8 cellular contexts compared by ENCODE assay signal in the genomic region with DNA sequence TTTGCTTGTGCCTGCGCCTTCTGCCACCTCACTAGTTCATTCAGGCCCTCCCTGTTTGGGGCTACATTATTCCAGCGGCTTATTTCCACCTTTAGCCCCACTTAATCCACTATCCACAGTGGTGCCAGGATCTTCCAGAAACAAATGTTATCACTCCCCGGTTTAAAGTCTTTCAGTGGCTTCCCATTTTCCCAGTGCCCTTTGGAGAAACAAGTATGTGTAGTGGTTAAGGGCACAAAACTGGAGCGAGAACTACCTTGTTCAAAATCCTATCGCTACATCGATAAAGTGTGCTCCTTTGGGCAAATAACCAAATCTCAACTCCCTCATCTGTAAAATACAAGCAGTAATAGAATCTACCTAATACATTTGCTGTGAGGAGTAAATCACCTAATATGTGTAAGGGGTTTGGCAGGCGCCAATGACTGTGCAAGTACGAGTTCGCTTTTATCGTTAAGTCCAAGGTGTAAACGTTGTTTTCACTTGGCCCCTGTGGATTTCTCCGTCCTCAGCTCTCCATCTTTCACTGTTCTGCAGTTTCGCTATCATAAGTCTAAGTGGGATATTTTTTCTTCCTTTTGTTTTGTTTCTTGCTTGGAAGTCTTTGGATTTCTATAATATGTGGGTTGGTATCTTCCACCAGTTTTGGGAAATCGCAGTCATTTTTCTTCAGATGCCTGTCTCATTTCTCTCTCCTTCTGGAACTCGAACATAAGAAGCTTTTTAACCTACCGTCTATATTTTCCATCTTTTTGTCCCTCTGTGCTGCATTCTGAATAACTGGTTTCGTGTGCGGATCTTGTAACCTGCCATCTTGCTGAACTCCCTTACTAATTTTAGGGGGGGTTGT. TPM values are rescaled to one million over a fixed set of nuclear protein-coding genes. Genes with fewer than 3 reads are reported as not detected.
DNase-seq lines count a peak whose midpoint lies in the region; ATAC-seq and TF ChIP-seq lines count a peak whose summit lies in the region.

No MANE protein-coding gene starts in this region.

- peak overlapping the region; percentile 94 for H3K4me2 ChIP-seq in Loucy (ENCODE audit: low read depth, low read length, poor library complexity, severe bottlenecking)

- peaks cover 32% of the 10 kb centered on the region for H4K20me1 ChIP-seq in Loucy (ENCODE audit: insufficient read depth, low read length, poor library complexity, severe bottlenecking)

- H3K27me3 ChIP-seq in BJ (ENCODE audit: control insufficient read depth, insufficient read depth, low read length) (no peaks in the 10 kb centered on the region), Loucy (ENCODE audit: insufficient read depth, low read length, poor library complexity, severe bottlenecking) (no peaks in the 10 kb centered on the region)

- H3K4me3 Mint-ChIP-seq in natural killer cell, result peak overlapping the region; percentile 98

- peak overlapping the region; percentile 72 for H2AFZ ChIP-seq in Loucy (ENCODE audit: low read length)

- DNase-seq in BJ (ENCODE audit: low read depth), result no peak
- DNase-seq in natural killer cell, result no peak
- DNase-seq in GM19238 (ENCODE audit: insufficient read length, low spot score), result no peak

- intact Hi-C loops in natural killer cell (cut with micrococcal nuclease), result loop anchor here (2.0 kb wide), 2 partner anchors 37 to 39 kb away; partner anchors contain the start of gene SNIP1

- ATAC-seq in natural killer cell, result no peak
- ATAC-seq in GM18868 (IDR thresholded peaks at IDR 0.05; ENCODE audit: unreplicated experiment), result no peak
- ATAC-seq in HG03378 (IDR thresholded peaks at IDR 0.05; ENCODE audit: unreplicated experiment), result no peak
- no peak for ATAC-seq in GM18502 (IDR thresholded peaks at IDR 0.05; ENCODE audit: poor library complexity, unreplicated experiment)

- CTCF ChIA-PET in BJ (lab: Yijun Ruan, JAX), result interaction anchor here (0.7 to 4.8 kb wide), 21 partner anchors 9 to 177 kb away, joined by 3 to 35 read pairs (median 5); partner anchors contain the start of genes CDCA8 and DNALI1

- H3F3A ChIP-seq in Loucy (ENCODE audit: low read depth), result no peaks in the 10 kb centered on the region

- peaks cover 34% of the 10 kb centered on the region for H3K4me1 ChIP-seq in Loucy (ENCODE audit: insufficient read depth, low read length, poor library complexity, severe bottlenecking)

- peak overlapping the region; percentile 94 to 97 for H3K27ac Mint-ChIP-seq in natural killer cell

- H3K9me2 ChIP-seq in Loucy (replicated peaks; ENCODE audit: low read depth, low read length), result no peaks in the 10 kb centered on the region

- peak overlapping the region; percentile 77 for H3K9ac ChIP-seq in Loucy (ENCODE audit: low read depth, low read length, poor library complexity, severe bottlenecking)

- H3K9me3 Mint-ChIP-seq in natural killer cell, result no peaks in the 10 kb centered on the region

- H3K4me3 ChIP-seq in BJ (ENCODE audit: low read depth, low read length) (peak overlapping the region; percentile 82), Loucy (ENCODE audit: low read length, poor library complexity, severe bottlenecking) (peak overlapping the region; percentile 89)

- TF ChIP-seq CTCF in BJ (IDR thresholded peaks at IDR 0.05; ENCODE audit: insufficient read depth, low read depth, low read length) (no peak), Loucy (conservative IDR thresholded peaks at IDR 0.05; ENCODE audit: low read length) (no peak), natural killer cell (IDR thresholded peaks at IDR 0.05) (no peak)

- peaks cover 42% of the 10 kb centered on the region for H3K79me2 ChIP-seq in Loucy (ENCODE audit: insufficient read depth, low read length)

- POLR2A ChIA-PET in BJ (lab: Charles Lee), result interaction anchor here (1.2 kb wide), 1 partner anchor 40 kb away, joined by 5 read pairs; no protein-coding TSS in a partner anchor

- H3K27ac ChIP-seq in cingulate gyrus (ENCODE audit: low read depth, low read length), result peak overlapping the region; percentile 94

- peaks cover 40 to 53% of the 10 kb centered on the region in 2 donors for H3K4me1 Mint-ChIP-seq in natural killer cell

- no peaks in the 10 kb centered on the region for H3K9me3 ChIP-seq in Loucy (ENCODE audit: insufficient read depth, low read depth, low read length)

- no peaks in the 10 kb centered on the region for H3K27me3 Mint-ChIP-seq in natural killer cell (ENCODE audit: low read depth in 2 of 2)

- 0 out of 2 replicates have a peak, but pooled peaks cover 1% of the 10 kb centered on the region for H3K36me3 ChIP-seq in BJ (ENCODE audit: control insufficient read depth, insufficient read depth, low read length)
- H3K36me3 ChIP-seq in Loucy (ENCODE audit: insufficient read depth, low read length), result no peaks in the 10 kb centered on the region

- no peaks in the 10 kb centered on the region for H3K36me3 Mint-ChIP-seq in natural killer cell

RNA-seq across cellular contexts. Expression of gene MEAF6, which starts 0.8 kb away (rescaled TPM):
- polyA plus RNA-seq in BJ (2011; rRNA removed), result 43.1 and 49.6 TPM in 2 replicates
- polyA minus RNA-seq in BJ (2011; rRNA and poly(A)+ RNA removed), result 7.9 and 9.5 TPM in 2 replicates
- 10 to 100 TPM; 63.9 to 78.7 (median 69.0) TPM for total RNA-seq in natural killer cell

RNA-seq across cellular contexts. Expression of gene SNIP1, which starts 38.7 kb away (rescaled TPM):
- polyA plus RNA-seq in BJ (2011; rRNA removed), result 5.8 and 7.0 TPM in 2 replicates
- 5.9 and 7.8 TPM in 2 replicates for polyA minus RNA-seq in BJ (2011; rRNA and poly(A)+ RNA removed)
- 10 to 100 TPM; 67.2 to 74.8 (median 68.1) TPM for total RNA-seq in natural killer cell

RNA-seq across cellular contexts. Expression of gene ZC3H12A, which starts 41.0 kb away (rescaled TPM):
- 4.8 and 8.9 TPM in 2 replicates for polyA plus RNA-seq in BJ (2011; rRNA removed)
- polyA minus RNA-seq in BJ (2011; rRNA and poly(A)+ RNA removed), result 8.5 and 12.7 TPM in 2 replicates
- total RNA-seq in natural killer cell, result 100 to 1,000 TPM; 219 to 366 (median 289) TPM

RNA-seq across cellular contexts. Expression of gene DNALI1, which starts 41.3 kb away (rescaled TPM):
- polyA plus RNA-seq in BJ (2011; rRNA removed), result 3.8 and 5.5 TPM in 2 replicates
- polyA minus RNA-seq in BJ (2011; rRNA and poly(A)+ RNA removed), result 2.9 and 3.1 TPM in 2 replicates
- under 1 TPM in 1 of 3 donors, not detected in 2; 0.09 TPM for total RNA-seq in natural killer cell
